In the genomic region with DNA sequence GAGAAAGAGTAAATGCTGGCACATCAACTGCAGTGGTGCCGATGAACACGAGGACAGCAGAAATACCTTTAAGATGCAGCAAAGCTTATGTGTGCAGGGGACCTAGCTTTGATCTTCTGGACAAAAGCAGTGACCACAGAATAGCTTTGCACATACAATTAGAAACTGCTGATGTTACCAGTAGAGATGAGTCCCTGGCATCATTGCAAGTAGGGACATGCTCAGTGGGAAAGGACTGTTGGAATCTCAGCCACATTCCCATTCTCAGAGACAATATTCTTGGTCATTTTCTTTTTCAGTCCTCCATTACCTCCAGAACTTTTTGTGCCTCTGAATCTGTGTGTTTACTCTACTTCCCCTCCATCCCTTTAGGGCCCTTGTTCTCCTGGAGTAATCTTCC, we compare ENCODE assay signal across 21 cellular contexts. TPM values are rescaled to one million over a fixed set of nuclear protein-coding genes. Genes with fewer than 3 reads are reported as not detected.
"Had no signal": no experiment of that assay in that cellular context is flagged by ENCODE, and none has a peak within 500 bp of the region (broad histone marks: within the 10 kb centered on the region; RNA-seq: fewer than 3 reads in every experiment).

No MANE protein-coding gene starts in this region.

- DNase-seq: cortex of kidney; dorsolateral prefrontal cortex; effector CD8-positive, alpha-beta T cell; glutamatergic neuron; immature natural killer cell; kidney; left cardiac atrium; left ventricle myocardium inferior; lower lobe of right lung; mesenchymal stem cell; midbrain; naive B cell; occipital lobe; pancreas; right cardiac atrium; small intestine; stimulated activated CD4-positive, alpha-beta T cell treated with anti-CD3 and anti-CD28 coated beads, Interleukin-2, amount 100 ng/mL, for 48 hours; stimulated activated naive CD4-positive, alpha-beta T cell treated with Interleukin-2 at 50 U/mL for 16 hours; trophoblast cell had no signal

- H3K27ac ChIP-seq: dorsolateral prefrontal cortex, left ventricle myocardium inferior, lower lobe of right lung, pancreas had no signal

- ATAC-seq: esophagus mucosa, gastroesophageal sphincter, left cardiac atrium, lower lobe of right lung, pancreas, right cardiac atrium had no signal

- H3K4me1 ChIP-seq: lower lobe of right lung, pancreas had no signal

- H3K27me3 ChIP-seq: dorsolateral prefrontal cortex, gastroesophageal sphincter, pancreas had no signal

RNA-seq across cellular contexts. Expression of gene PDLIM3, which starts 16.9 kb away (rescaled TPM):
- polyA plus RNA-seq: immature natural killer cell had no signal
